1 cellular context compared by ENCODE assay signal in genomic region chr15:76311071-76311956, GRCh38.
TF ChIP-seq lines count a peak whose summit lies in the region.

ETFA (minus strand) TSS chr15:76311469; CDS start chr15:76311388, 81 bp downstream.

TF ChIP-seq in K562, 482 proteins besides CTCF, POLR2A, EP300 and RAD21 (continued from another document and continues in another):
- no peak for TF ChIP-seq E4F1 (CRISPR knock-in tag; IDR thresholded peaks at IDR 0.05; ENCODE audit: borderline replicate concordance)
- TF ChIP-seq BCL6 (CRISPR knock-in tag; IDR thresholded peaks at IDR 0.05): no peak
- TF ChIP-seq CXXC5 (CRISPR knock-in tag; IDR thresholded peaks at IDR 0.05): peak; percentile 93
- 0 out of 2 replicates have a peak, but pooled peaks have one; percentile 17 for TF ChIP-seq ZNF511 (CRISPR knock-in tag; IDR thresholded peaks at IDR 0.05)
- peak; percentile 86 for TF ChIP-seq USF1 (CRISPR knock-in tag; IDR thresholded peaks at IDR 0.05)
- TF ChIP-seq KDM5B (IDR thresholded peaks at IDR 0.05; ENCODE audit: insufficient replicate concordance, low read depth, low read length): peak; percentile 91
- TF ChIP-seq YBX1 (IDR thresholded peaks at IDR 0.05): no peak
- no peak for TF ChIP-seq ASH1L (IDR thresholded peaks at IDR 0.05; ENCODE audit: borderline replicate concordance, low read depth, partially characterized antibody)
- TF ChIP-seq PRPF4 (IDR thresholded peaks at IDR 0.05; ENCODE audit: insufficient read depth, low read depth, low read length, poor library complexity, severe bottlenecking): peak; percentile 56
- peak; percentile 70 for TF ChIP-seq JUND (IDR thresholded peaks at IDR 0.05; ENCODE audit: borderline replicate concordance, low read depth, low read length)
- no peak for TF ChIP-seq JUND (tag; IDR thresholded peaks at IDR 0.05; ENCODE audit: borderline replicate concordance, low read depth, low read length)
- no peak for TF ChIP-seq HBP1 (CRISPR knock-in tag; IDR thresholded peaks at IDR 0.05)
- no peak for TF ChIP-seq NR2C2 (CRISPR knock-in tag; IDR thresholded peaks at IDR 0.05)
- peak; percentile 84 for TF ChIP-seq NR2C2 (tag; IDR thresholded peaks at IDR 0.05)
- TF ChIP-seq MED1 (CRISPR knock-in tag; IDR thresholded peaks at IDR 0.05; ENCODE audit: borderline replicate concordance): no peak
- TF ChIP-seq FOXK2 (conservative IDR thresholded peaks at IDR 0.05 in 1 of 2, IDR thresholded peaks at IDR 0.05 in 1 of 2; ENCODE audit: low read depth in 2 of 2): no peak
- TF ChIP-seq GATAD2B (IDR thresholded peaks at IDR 0.05; ENCODE audit: borderline replicate concordance): no peak
- no peak for TF ChIP-seq STAT6 (CRISPR knock-in tag; IDR thresholded peaks at IDR 0.05)
- peak; percentile 47; the same call in 1 of the 2 replicates for TF ChIP-seq ERF (CRISPR knock-in tag; IDR thresholded peaks at IDR 0.05)
- no peak for TF ChIP-seq RBM17 (IDR thresholded peaks at IDR 0.05; ENCODE audit: borderline replicate concordance, low read depth, low read length)
- no peak for TF ChIP-seq NR2F6 (CRISPR knock-in tag; IDR thresholded peaks at IDR 0.05)
- no peak for TF ChIP-seq ZNF695 (CRISPR knock-in tag; IDR thresholded peaks at IDR 0.05)
- peak in 1 of 2 experiments; percentile 46; a peak in 2 of 4 replicates for TF ChIP-seq SRF (CRISPR knock-in tag; IDR thresholded peaks at IDR 0.05)
- peak; percentile 76 for TF ChIP-seq CHD1 (IDR thresholded peaks at IDR 0.05; ENCODE audit: low read length)
- TF ChIP-seq POU5F1 (IDR thresholded peaks at IDR 0.05; ENCODE audit: borderline replicate concordance, low read depth, low read length, partially characterized antibody): no peak
- TF ChIP-seq ZNF778 (CRISPR knock-in tag; IDR thresholded peaks at IDR 0.05): no peak
- TF ChIP-seq TEAD1 (CRISPR knock-in tag; IDR thresholded peaks at IDR 0.05): no peak; a peak in 1 of 4 replicates
- no peak for TF ChIP-seq PHF21A (IDR thresholded peaks at IDR 0.05; ENCODE audit: borderline replicate concordance, low read depth)
- no peak for TF ChIP-seq TARDBP (IDR thresholded peaks at IDR 0.05)
- no peak for TF ChIP-seq ZKSCAN3 (CRISPR knock-in tag; IDR thresholded peaks at IDR 0.05)
- TF ChIP-seq MCM7 (IDR thresholded peaks at IDR 0.05): no peak
- peak; percentile 36 for TF ChIP-seq E2F8 (IDR thresholded peaks at IDR 0.05; ENCODE audit: low read depth, partially characterized antibody)
- no peak for TF ChIP-seq ARID2 (IDR thresholded peaks at IDR 0.05)
- no peak for TF ChIP-seq U2AF2 (optimal IDR thresholded peaks at IDR 0.05; ENCODE audit: low read depth, low read length)
- TF ChIP-seq RBM15 (IDR thresholded peaks at IDR 0.05; ENCODE audit: insufficient read depth, low read length): no peak
- 0 out of 2 replicates have a peak, but pooled peaks have one; percentile 19 for TF ChIP-seq XRCC5 (IDR thresholded peaks at IDR 0.05; ENCODE audit: low read depth, low read length)
- no peak for TF ChIP-seq ZFP30 (CRISPR knock-in tag; IDR thresholded peaks at IDR 0.05; ENCODE audit: borderline replicate concordance)
- TF ChIP-seq BRD9 (IDR thresholded peaks at IDR 0.05; ENCODE audit: low read depth, partially characterized antibody): peak; percentile 34
- no peak; the same call in 1 of the 2 replicates for TF ChIP-seq SOX6 (IDR thresholded peaks at IDR 0.05)
- TF ChIP-seq ZC3H8 (IDR thresholded peaks at IDR 0.05): no peak
- peak; percentile 92 for TF ChIP-seq TBP (optimal IDR thresholded peaks at IDR 0.05; ENCODE audit: low read depth, low read length)
- TF ChIP-seq RBBP5 (IDR thresholded peaks at IDR 0.05; ENCODE audit: borderline replicate concordance, insufficient read depth, low read length, poor library complexity, severe bottlenecking): peak; percentile 84
- TF ChIP-seq ZNF407 (IDR thresholded peaks at IDR 0.05; ENCODE audit: low read depth): no peak
- TF ChIP-seq SMAD2 (IDR thresholded peaks at IDR 0.05; ENCODE audit: low read depth, low read length): no peak
- TF ChIP-seq ARID1B (IDR thresholded peaks at IDR 0.05): no peak
- TF ChIP-seq CBX1 (IDR thresholded peaks at IDR 0.05; ENCODE audit: low read depth): peak; percentile 87
- peak; percentile 94 for TF ChIP-seq MYC (IDR thresholded peaks at IDR 0.05; ENCODE audit: low read depth, low read length)
- TF ChIP-seq MYC (CRISPR knock-in tag; IDR thresholded peaks at IDR 0.05; ENCODE audit: borderline replicate concordance, low read depth): peak; percentile 74; the same call in 1 of the 2 replicates
